In the genomic region with DNA sequence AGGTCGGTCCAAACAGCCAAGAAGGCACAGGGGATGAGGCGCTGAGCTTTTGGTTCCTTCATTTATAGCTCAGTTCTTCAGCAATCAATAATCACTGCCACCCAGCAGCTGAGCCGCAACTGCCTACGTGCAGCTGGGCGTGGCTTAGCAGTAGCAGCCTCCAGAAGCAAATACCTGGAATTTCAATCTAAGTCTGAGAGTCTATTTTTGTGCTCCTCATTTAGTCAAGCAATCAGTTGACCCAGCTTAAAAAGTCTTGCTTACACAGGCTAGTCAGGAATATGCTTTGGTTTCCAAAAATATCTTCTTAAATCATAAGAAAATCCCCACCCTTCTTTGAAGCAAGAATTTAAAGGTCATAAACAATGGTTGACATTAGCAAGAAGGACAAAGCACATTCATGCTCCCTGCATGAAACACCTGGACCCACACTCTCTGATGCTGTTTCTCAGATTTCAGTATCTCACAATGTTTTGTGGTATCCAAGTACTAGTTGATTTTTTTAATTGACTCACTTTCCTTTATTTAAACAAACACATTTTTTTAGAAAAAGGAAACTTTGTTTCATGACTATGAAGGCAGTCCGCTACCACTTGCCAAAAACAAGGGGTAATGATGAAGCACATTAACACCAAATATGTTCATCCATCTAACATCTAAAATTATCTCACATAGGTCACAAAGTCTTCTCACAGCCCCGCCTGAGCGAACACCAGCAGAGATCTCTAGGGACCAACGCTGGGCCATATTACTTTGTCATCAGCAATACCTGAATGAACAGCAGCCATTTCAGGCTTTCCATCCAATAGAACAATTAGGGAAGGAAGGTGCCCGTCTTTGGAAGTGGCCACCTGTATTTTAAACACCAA, we compare ENCODE assay signal across 1 cellular context.
TF ChIP-seq lines count a peak whose summit lies in the region.

No MANE protein-coding gene starts in this region.

TF ChIP-seq in GM23338, 12 proteins besides CTCF, POLR2A, EP300 and RAD21 (continued from another document):
- TF ChIP-seq, protein P1, sequence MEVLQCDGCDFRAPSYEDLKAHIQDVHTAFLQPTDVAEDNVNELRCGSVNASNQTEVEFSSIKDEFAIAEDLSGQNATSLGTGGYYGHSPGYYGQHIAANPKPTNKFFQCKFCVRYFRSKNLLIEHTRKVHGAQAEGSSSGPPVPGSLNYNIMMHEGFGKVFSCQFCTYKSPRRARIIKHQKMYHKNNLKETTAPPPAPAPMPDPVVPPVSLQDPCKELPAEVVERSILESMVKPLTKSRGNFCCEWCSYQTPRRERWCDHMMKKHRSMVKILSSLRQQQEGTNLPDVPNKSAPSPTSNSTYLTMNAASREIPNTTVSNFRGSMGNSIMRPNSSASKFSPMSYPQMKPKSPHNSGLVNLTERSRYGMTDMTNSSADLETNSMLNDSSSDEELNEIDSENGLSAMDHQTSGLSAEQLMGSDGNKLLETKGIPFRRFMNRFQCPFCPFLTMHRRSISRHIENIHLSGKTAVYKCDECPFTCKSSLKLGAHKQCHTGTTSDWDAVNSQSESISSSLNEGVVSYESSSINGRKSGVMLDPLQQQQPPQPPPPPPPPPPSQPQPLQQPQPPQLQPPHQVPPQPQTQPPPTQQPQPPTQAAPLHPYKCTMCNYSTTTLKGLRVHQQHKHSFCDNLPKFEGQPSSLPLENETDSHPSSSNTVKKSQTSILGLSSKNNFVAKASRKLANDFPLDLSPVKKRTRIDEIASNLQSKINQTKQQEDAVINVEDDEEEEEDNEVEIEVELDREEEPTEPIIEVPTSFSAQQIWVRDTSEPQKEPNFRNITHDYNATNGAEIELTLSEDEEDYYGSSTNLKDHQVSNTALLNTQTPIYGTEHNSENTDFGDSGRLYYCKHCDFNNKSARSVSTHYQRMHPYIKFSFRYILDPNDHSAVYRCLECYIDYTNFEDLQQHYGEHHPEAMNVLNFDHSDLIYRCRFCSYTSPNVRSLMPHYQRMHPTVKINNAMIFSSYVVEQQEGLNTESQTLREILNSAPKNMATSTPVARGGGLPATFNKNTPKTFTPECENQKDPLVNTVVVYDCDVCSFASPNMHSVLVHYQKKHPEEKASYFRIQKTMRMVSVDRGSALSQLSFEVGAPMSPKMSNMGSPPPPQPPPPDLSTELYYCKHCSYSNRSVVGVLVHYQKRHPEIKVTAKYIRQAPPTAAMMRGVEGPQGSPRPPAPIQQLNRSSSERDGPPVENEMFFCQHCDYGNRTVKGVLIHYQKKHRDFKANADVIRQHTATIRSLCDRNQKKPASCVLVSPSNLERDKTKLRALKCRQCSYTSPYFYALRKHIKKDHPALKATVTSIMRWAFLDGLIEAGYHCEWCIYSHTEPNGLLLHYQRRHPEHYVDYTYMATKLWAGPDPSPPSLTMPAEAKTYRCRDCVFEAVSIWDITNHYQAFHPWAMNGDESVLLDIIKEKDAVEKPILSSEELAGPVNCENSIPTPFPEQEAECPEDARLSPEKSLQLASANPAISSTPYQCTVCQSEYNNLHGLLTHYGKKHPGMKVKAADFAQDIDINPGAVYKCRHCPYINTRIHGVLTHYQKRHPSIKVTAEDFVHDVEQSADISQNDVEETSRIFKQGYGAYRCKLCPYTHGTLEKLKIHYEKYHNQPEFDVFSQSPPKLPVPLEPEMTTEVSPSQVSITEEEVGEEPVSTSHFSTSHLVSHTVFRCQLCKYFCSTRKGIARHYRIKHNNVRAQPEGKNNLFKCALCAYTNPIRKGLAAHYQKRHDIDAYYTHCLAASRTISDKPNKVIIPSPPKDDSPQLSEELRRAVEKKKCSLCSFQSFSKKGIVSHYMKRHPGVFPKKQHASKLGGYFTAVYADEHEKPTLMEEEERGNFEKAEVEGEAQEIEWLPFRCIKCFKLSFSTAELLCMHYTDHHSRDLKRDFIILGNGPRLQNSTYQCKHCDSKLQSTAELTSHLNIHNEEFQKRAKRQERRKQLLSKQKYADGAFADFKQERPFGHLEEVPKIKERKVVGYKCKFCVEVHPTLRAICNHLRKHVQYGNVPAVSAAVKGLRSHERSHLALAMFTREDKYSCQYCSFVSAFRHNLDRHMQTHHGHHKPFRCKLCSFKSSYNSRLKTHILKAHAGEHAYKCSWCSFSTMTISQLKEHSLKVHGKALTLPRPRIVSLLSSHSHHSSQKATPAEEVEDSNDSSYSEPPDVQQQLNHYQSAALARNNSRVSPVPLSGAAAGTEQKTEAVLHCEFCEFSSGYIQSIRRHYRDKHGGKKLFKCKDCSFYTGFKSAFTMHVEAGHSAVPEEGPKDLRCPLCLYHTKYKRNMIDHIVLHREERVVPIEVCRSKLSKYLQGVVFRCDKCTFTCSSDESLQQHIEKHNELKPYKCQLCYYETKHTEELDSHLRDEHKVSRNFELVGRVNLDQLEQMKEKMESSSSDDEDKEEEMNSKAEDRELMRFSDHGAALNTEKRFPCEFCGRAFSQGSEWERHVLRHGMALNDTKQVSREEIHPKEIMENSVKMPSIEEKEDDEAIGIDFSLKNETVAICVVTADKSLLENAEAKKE (CRISPR knock-in tag; IDR thresholded peaks at IDR 0.05), result no peak
- no peak for TF ChIP-seq NANOG (IDR thresholded peaks at IDR 0.05; ENCODE audit: borderline replicate concordance)
- no peak for TF ChIP-seq ZNF114 (CRISPR knock-in tag; IDR thresholded peaks at IDR 0.05)
- TF ChIP-seq, protein P2, sequence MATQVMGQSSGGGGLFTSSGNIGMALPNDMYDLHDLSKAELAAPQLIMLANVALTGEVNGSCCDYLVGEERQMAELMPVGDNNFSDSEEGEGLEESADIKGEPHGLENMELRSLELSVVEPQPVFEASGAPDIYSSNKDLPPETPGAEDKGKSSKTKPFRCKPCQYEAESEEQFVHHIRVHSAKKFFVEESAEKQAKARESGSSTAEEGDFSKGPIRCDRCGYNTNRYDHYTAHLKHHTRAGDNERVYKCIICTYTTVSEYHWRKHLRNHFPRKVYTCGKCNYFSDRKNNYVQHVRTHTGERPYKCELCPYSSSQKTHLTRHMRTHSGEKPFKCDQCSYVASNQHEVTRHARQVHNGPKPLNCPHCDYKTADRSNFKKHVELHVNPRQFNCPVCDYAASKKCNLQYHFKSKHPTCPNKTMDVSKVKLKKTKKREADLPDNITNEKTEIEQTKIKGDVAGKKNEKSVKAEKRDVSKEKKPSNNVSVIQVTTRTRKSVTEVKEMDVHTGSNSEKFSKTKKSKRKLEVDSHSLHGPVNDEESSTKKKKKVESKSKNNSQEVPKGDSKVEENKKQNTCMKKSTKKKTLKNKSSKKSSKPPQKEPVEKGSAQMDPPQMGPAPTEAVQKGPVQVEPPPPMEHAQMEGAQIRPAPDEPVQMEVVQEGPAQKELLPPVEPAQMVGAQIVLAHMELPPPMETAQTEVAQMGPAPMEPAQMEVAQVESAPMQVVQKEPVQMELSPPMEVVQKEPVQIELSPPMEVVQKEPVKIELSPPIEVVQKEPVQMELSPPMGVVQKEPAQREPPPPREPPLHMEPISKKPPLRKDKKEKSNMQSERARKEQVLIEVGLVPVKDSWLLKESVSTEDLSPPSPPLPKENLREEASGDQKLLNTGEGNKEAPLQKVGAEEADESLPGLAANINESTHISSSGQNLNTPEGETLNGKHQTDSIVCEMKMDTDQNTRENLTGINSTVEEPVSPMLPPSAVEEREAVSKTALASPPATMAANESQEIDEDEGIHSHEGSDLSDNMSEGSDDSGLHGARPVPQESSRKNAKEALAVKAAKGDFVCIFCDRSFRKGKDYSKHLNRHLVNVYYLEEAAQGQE (IDR thresholded peaks at IDR 0.05; ENCODE audit: unreplicated experiment), result no peak
- TF ChIP-seq, protein P3, sequence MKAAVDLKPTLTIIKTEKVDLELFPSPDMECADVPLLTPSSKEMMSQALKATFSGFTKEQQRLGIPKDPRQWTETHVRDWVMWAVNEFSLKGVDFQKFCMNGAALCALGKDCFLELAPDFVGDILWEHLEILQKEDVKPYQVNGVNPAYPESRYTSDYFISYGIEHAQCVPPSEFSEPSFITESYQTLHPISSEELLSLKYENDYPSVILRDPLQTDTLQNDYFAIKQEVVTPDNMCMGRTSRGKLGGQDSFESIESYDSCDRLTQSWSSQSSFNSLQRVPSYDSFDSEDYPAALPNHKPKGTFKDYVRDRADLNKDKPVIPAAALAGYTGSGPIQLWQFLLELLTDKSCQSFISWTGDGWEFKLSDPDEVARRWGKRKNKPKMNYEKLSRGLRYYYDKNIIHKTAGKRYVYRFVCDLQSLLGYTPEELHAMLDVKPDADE (IDR thresholded peaks at IDR 0.05), result no peak
- no peak for TF ChIP-seq EZH2phosphoT487 (IDR thresholded peaks at IDR 0.05; ENCODE audit: unreplicated experiment)
- no peak for TF ChIP-seq ZNF331 (CRISPR knock-in tag; IDR thresholded peaks at IDR 0.05; ENCODE audit: low read depth)
